In the genomic region with DNA sequence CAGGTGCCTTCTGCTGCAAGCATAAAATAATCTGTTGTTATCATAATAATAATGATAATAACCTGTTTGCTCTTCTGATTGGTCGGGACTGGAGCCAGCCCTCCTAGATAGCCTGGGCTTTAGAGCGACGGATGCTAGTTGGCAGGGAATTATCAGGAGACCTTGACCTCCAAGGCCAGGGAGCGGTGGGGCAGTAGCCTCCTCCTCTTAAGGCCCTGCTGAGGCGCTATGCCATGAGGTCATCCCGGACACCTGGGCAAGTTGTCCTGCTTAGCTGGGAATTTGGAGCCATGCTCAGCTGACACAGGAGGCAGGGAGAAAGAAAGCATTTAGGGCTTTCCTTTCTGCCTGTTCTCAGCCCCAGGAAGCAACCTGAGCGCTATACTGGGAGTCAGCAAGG, we compare ENCODE assay signal across 27 cellular contexts. TPM values are rescaled to one million over a fixed set of nuclear protein-coding genes. Genes with fewer than 3 reads are reported as not detected.
"Had no signal": no experiment of that assay in that cellular context is flagged by ENCODE, and none has a peak within 500 bp of the region (broad histone marks: within the 10 kb centered on the region; RNA-seq: fewer than 3 reads in every experiment).

No MANE protein-coding gene starts in this region.

- H3K4me2 ChIP-seq: KMS-11 had no signal

- H3K4me3 ChIP-seq: cardiac muscle cell, SJCRH30, SK-N-MC had no signal

- DNase-seq: activated CD4-positive, alpha-beta memory T cell treated with anti-CD3 and anti-CD28 coated beads, Interleukin-2, amount 10 ng/mL, durations not matched to agents 7 days and 5 days; activated CD4-positive, alpha-beta T cell treated with anti-CD3 and anti-CD28 coated beads for 4 hours; activated CD8-positive, alpha-beta memory T cell treated with anti-CD3 and anti-CD28 coated beads for 24 hours; activated CD8-positive, alpha-beta memory T cell treated with anti-CD3 and anti-CD28 coated beads, Interleukin-2, amount 10 ng/mL, durations not matched to agents 7 days and 5 days; activated CD8-positive, alpha-beta memory T cell treated with anti-CD3 and anti-CD28 coated beads, Interleukin-2, amount 50 U/mL, for 48 hours; activated effector memory CD4-positive, alpha-beta T cell treated with Interleukin-2 at 50 U/mL for 16 hours; activated naive CD4-positive, alpha-beta T cell treated with anti-CD3 and anti-CD28 coated beads, Interleukin-2, amount 10 ng/mL, durations not matched to agents 7 days and 5 days; activated naive CD8-positive, alpha-beta T cell treated with anti-CD3 and anti-CD28 coated beads, Interleukin-2, amount 50 U/mL, for 24 hours; activated T-cell treated with anti-CD3 and anti-CD28 coated beads, Interleukin-2, amount 50 U/mL, for 48 hours; anterior cingulate cortex; NCI-H1105; NCI-H1417 treated with DMSO at 0.1 percent for 48 hours; NCI-H187 treated with DMSO at 0.1 percent for 48 hours; NCI-H2081; NCI-H2171 treated with DMSO at 0.1 percent for 48 hours; NCI-H2227 treated with DMSO at 0.1 percent for 48 hours; NCI-H446; NCI-H510A treated with DMSO at 0.1 percent for 48 hours; NCI-H69; NCI-H82; OCI-M1; SHP77; SJCRH30 had no signal

- H3K27me3 ChIP-seq: cardiac muscle cell, SJCRH30 had no signal

- H3K36me3 ChIP-seq: cardiac muscle cell, SJCRH30 had no signal

- H3K9ac ChIP-seq: KMS-11 had no signal

- H3K27ac ChIP-seq: cardiac muscle cell, KMS-11, SJCRH30, SK-N-MC had no signal

- H3K9me3 ChIP-seq: SJCRH30 had no signal

- ATAC-seq: activated CD4-positive, CD25-positive, alpha-beta regulatory T cell treated with anti-CD3 and anti-CD28 coated beads, Interleukin-2, amount 50 U/mL, for 24 hours; activated CD8-positive, alpha-beta memory T cell treated with anti-CD3 and anti-CD28 coated beads, Interleukin-2, amount 10 ng/mL, durations not matched to agents 7 days and 5 days; activated naive CD8-positive, alpha-beta T cell treated with anti-CD3 and anti-CD28 coated beads, Interleukin-2, amount 50 U/mL, for 24 hours had no signal

RNA-seq across cellular contexts. Expression of a gene that starts 42.3 kb away (rescaled TPM):
- total RNA-seq: activated CD4-positive, alpha-beta memory T cell treated with anti-CD3 and anti-CD28 coated beads, Interleukin-2, amount 10 ng/mL, durations not matched to agents 7 days and 5 days; activated CD8-positive, alpha-beta memory T cell treated with anti-CD3 and anti-CD28 coated beads, Interleukin-2, amount 10 ng/mL, durations not matched to agents 7 days and 5 days had no signal
